In genomic region chr7:28041508-28042314, GRCh38 we compare ENCODE assay signal across 11 cellular contexts.
DNase-seq lines count a peak whose midpoint lies in the region; ATAC-seq and TF ChIP-seq lines count a peak whose summit lies in the region.
"Had no signal": no experiment of that assay in that cellular context is flagged by ENCODE, and none has a peak within 500 bp of the region (broad histone marks: within the 10 kb centered on the region; RNA-seq: fewer than 3 reads in every experiment).

No MANE protein-coding gene starts in this region.

- H2BK120ac ChIP-seq in mesenchymal stem cell (ENCODE audit: low read depth, low read length) = peak overlapping the region; percentile 71

- peak overlapping the region in 1 of 2 experiments; percentile 9 for H3K23ac ChIP-seq in mesenchymal stem cell (ENCODE audit: low read length in 2 of 2)

- TF ChIP-seq CTCF in AG09319 (IDR thresholded peaks at IDR 0.05; ENCODE audit: low read depth, low read length) = no peak

- H2AFZ ChIP-seq in mesenchymal stem cell (ENCODE audit: low read depth, low read length) = no peak overlapping the region

- DNase-seq in AG09319 (ENCODE audit: extremely low read depth, low read depth) = peak; percentile 54
- DNase-seq in adipocyte (ENCODE audit: low read depth) = peak; percentile 71
- peak; percentile 74 for DNase-seq in mesenchymal stem cell
- DNase-seq in COLO668 (lab: John Stamatoyannopoulos, UW; ENCODE audit: unreplicated experiment) = no peak
- DNase-seq in C1 segment of cervical spinal cord (lab: John Stamatoyannopoulos, UW) = no peak
- no peak for DNase-seq in NCI-H2081 treated with DMSO at 0.1 percent for 48 hours (lab: John Stamatoyannopoulos, UW)
- DNase-seq: activated CD8-positive, alpha-beta memory T cell treated with anti-CD3 and anti-CD28 coated beads, Interleukin-2, amount 50 U/mL, for 48 hours; DMS79 treated with DMSO at 0.1 percent for 48 hours; pancreas had no signal

- H3K36me3 ChIP-seq in adipocyte (ENCODE audit: control insufficient read depth, insufficient read depth, low read length, severe bottlenecking) = no peaks in the 10 kb centered on the region
- H3K36me3 ChIP-seq in mesenchymal stem cell (ENCODE audit: control insufficient read depth in 1 of 2, insufficient read depth in 2 of 2, low read depth in 1 of 2, low read length in 2 of 2) = no peaks in the 10 kb centered on the region
- H3K36me3 ChIP-seq: pancreas had no signal

- no peak overlapping the region for H3K4me2 ChIP-seq in mesenchymal stem cell (ENCODE audit: low read length, poor library complexity, severe bottlenecking)

- peak overlapping the region; percentile 92 for H3K27ac ChIP-seq in mesenchymal stem cell (ENCODE audit: low read length, poor library complexity, severe bottlenecking)
- H3K27ac ChIP-seq: pancreas had no signal

- ATAC-seq in HG02610 (IDR thresholded peaks at IDR 0.05; ENCODE audit: unreplicated experiment) (peak; percentile 34), HG02678 (IDR thresholded peaks at IDR 0.05; ENCODE audit: unreplicated experiment) (no peak)
- ATAC-seq: pancreas had no signal

- peak overlapping the region; percentile 32 for H3K4me3 ChIP-seq in adipocyte (ENCODE audit: low read length)
- H3K4me3 ChIP-seq in mesenchymal stem cell (ENCODE audit: insufficient read depth in 1 of 2, low read depth in 1 of 2, low read length in 2 of 2) = no peak overlapping the region
- H3K4me3 ChIP-seq: pancreas had no signal

- H4K91ac ChIP-seq in mesenchymal stem cell (ENCODE audit: low read length) = peak overlapping the region; percentile 37

- H4K8ac ChIP-seq in mesenchymal stem cell (ENCODE audit: low read length) = no peak overlapping the region

- H3K27me3 ChIP-seq in adipocyte (replicated peaks; ENCODE audit: control insufficient read depth, insufficient read depth, low read length) (no peaks in the 10 kb centered on the region), mesenchymal stem cell (ENCODE audit: control insufficient read depth in 1 of 2, insufficient read depth in 1 of 2, low read length in 2 of 2) (no peaks in the 10 kb centered on the region)
- H3K27me3 ChIP-seq: pancreas had no signal

- no peak overlapping the region for H2BK15ac ChIP-seq in mesenchymal stem cell (ENCODE audit: low read depth, poor library complexity, severe bottlenecking)

- WGBS in mesenchymal stem cell = 27% methylated on average over 5 of the region's 5 CpGs

- H3K4ac ChIP-seq in mesenchymal stem cell (ENCODE audit: low read depth in 1 of 2, low read length in 2 of 2) = peak overlapping the region; percentile 29 to 36

- H3K18ac ChIP-seq in mesenchymal stem cell (ENCODE audit: low read depth in 1 of 2, low read length in 2 of 2) = peak overlapping the region; percentile 82 to 84

- H3K4me1 ChIP-seq in adipocyte (ENCODE audit: control insufficient read depth, insufficient read depth, low read length) = peaks cover 41% of the 10 kb centered on the region
- H3K4me1 ChIP-seq in mesenchymal stem cell (ENCODE audit: control insufficient read depth, insufficient read depth, low read depth, low read length) = peaks cover 8% of the 10 kb centered on the region

- peak overlapping the region; percentile 78 for H2BK5ac ChIP-seq in mesenchymal stem cell (ENCODE audit: low read depth, low read length, poor library complexity, severe bottlenecking)

- H2AK5ac ChIP-seq in mesenchymal stem cell (ENCODE audit: low read length, severe bottlenecking) = peak overlapping the region; percentile 99

- H3K14ac ChIP-seq in mesenchymal stem cell (ENCODE audit: low read length in 2 of 2) = no peak overlapping the region

- H3K9me3 ChIP-seq in adipocyte (ENCODE audit: control insufficient read depth, low read length) (no peaks in the 10 kb centered on the region), mesenchymal stem cell (ENCODE audit: control insufficient read depth, low read length) (no peaks in the 10 kb centered on the region)
- H3K9me3 ChIP-seq: pancreas had no signal

- H3K9ac ChIP-seq in adipocyte (ENCODE audit: low read length) = no peak overlapping the region
- H3K9ac ChIP-seq in mesenchymal stem cell (ENCODE audit: low read length) = no peak overlapping the region

- H3K79me1 ChIP-seq in mesenchymal stem cell (replicated peaks; ENCODE audit: low read length, poor library complexity, severe bottlenecking) = peaks cover 12% of the 10 kb centered on the region

- H2BK12ac ChIP-seq in mesenchymal stem cell (ENCODE audit: low read length in 2 of 2) = peak overlapping the region; percentile 15 to 57

Comparison
In these comparisons a context has a peak if more than half of its experiments do, and no peak if none do; other contexts are left out.
1. DNase-seq: peak in AG09319 (single experiment), adipocyte (single experiment) and mesenchymal stem cell (single experiment); none in COLO668 (single experiment), C1 segment of cervical spinal cord (0 of 14) and NCI-H2081 treated with DMSO at 0.1 percent for 48 hours (single experiment).